In the genomic region with DNA sequence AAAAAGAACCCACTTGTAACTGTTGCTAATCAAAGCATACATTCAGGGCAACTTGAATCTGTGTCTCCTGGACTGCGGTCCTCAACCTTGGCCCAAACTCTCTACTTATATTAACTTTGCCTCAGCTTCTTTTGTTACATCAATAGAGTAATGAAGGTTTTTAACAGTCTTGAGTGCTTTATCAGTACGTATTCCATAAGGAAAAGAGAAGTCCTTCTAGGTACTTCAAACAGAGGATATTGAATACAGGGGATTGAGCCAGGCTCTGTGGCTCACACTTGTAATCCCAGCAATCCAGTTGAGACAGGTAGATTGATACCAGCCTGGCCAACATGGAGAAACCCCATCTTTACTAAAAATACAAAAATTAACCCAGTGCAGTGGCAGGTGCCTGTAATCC, we compare ENCODE assay signal across 2 cellular contexts.
TF ChIP-seq lines count a peak whose summit lies in the region.

No MANE protein-coding gene starts in this region.

TF ChIP-seq in SK-N-SH, 30 proteins besides CTCF, POLR2A, EP300 and RAD21:
- TF ChIP-seq FOSL2 (IDR thresholded peaks at IDR 0.05; ENCODE audit: borderline replicate concordance, low read depth) (no peak), EZH2phosphoT487 (IDR thresholded peaks at IDR 0.05; ENCODE audit: borderline replicate concordance, low read depth) (no peak), NFIC (IDR thresholded peaks at IDR 0.05; ENCODE audit: borderline replicate concordance) (no peak), RFX5 (IDR thresholded peaks at IDR 0.05; ENCODE audit: low read length) (no peak), TEAD4 (IDR thresholded peaks at IDR 0.05; ENCODE audit: borderline replicate concordance, insufficient read depth) (no peak), SIN3A (IDR thresholded peaks at IDR 0.05; ENCODE audit: borderline replicate concordance, low read depth, low read length) (no peak), FOXM1 (IDR thresholded peaks at IDR 0.05; ENCODE audit: low read depth) (no peak), FOXJ3 (CRISPR knock-in tag; IDR thresholded peaks at IDR 0.05) (no peak), NRF1 (IDR thresholded peaks at IDR 0.05; ENCODE audit: low read depth, low read length) (no peak), CHD2 (IDR thresholded peaks at IDR 0.05; ENCODE audit: low read length, partially characterized antibody) (no peak), RCOR1 (IDR thresholded peaks at IDR 0.05; ENCODE audit: low read length) (no peak), GATA2 (CRISPR knock-in tag; IDR thresholded peaks at IDR 0.05) (no peak), MEF2A (IDR thresholded peaks at IDR 0.05; ENCODE audit: borderline replicate concordance, low read depth) (no peak), GABPA (IDR thresholded peaks at IDR 0.05; ENCODE audit: low read depth) (no peak)
- TF ChIP-seq, protein P1, sequence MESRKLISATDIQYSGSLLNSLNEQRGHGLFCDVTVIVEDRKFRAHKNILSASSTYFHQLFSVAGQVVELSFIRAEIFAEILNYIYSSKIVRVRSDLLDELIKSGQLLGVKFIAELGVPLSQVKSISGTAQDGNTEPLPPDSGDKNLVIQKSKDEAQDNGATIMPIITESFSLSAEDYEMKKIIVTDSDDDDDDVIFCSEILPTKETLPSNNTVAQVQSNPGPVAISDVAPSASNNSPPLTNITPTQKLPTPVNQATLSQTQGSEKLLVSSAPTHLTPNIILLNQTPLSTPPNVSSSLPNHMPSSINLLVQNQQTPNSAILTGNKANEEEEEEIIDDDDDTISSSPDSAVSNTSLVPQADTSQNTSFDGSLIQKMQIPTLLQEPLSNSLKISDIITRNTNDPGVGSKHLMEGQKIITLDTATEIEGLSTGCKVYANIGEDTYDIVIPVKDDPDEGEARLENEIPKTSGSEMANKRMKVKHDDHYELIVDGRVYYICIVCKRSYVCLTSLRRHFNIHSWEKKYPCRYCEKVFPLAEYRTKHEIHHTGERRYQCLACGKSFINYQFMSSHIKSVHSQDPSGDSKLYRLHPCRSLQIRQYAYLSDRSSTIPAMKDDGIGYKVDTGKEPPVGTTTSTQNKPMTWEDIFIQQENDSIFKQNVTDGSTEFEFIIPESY (IDR thresholded peaks at IDR 0.05; ENCODE audit: borderline replicate concordance, low read depth): no peak
- TF ChIP-seq, protein P2, sequence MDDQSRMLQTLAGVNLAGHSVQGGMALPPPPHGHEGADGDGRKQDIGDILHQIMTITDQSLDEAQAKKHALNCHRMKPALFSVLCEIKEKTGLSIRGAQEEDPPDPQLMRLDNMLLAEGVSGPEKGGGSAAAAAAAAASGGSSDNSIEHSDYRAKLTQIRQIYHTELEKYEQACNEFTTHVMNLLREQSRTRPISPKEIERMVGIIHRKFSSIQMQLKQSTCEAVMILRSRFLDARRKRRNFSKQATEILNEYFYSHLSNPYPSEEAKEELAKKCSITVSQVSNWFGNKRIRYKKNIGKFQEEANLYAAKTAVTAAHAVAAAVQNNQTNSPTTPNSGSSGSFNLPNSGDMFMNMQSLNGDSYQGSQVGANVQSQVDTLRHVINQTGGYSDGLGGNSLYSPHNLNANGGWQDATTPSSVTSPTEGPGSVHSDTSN (IDR thresholded peaks at IDR 0.05): no peak
- TF ChIP-seq, protein P3, sequence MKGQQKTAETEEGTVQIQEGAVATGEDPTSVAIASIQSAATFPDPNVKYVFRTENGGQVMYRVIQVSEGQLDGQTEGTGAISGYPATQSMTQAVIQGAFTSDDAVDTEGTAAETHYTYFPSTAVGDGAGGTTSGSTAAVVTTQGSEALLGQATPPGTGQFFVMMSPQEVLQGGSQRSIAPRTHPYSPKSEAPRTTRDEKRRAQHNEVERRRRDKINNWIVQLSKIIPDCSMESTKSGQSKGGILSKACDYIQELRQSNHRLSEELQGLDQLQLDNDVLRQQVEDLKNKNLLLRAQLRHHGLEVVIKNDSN (IDR thresholded peaks at IDR 0.05; ENCODE audit: borderline replicate concordance, low read depth): no peak
- TF ChIP-seq, protein P4, sequence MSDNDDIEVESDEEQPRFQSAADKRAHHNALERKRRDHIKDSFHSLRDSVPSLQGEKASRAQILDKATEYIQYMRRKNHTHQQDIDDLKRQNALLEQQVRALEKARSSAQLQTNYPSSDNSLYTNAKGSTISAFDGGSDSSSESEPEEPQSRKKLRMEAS (IDR thresholded peaks at IDR 0.05; ENCODE audit: low read depth): no peak
- TF ChIP-seq, protein P5, sequence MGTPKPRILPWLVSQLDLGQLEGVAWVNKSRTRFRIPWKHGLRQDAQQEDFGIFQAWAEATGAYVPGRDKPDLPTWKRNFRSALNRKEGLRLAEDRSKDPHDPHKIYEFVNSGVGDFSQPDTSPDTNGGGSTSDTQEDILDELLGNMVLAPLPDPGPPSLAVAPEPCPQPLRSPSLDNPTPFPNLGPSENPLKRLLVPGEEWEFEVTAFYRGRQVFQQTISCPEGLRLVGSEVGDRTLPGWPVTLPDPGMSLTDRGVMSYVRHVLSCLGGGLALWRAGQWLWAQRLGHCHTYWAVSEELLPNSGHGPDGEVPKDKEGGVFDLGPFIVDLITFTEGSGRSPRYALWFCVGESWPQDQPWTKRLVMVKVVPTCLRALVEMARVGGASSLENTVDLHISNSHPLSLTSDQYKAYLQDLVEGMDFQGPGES (IDR thresholded peaks at IDR 0.05; ENCODE audit: low read depth, low read length): no peak

TF ChIP-seq in SK-N-SH treated with all-trans-retinoic acid at 6 μM for 48 hours, 23 proteins besides CTCF, POLR2A, EP300 and RAD21:
- TF ChIP-seq, protein P6, sequence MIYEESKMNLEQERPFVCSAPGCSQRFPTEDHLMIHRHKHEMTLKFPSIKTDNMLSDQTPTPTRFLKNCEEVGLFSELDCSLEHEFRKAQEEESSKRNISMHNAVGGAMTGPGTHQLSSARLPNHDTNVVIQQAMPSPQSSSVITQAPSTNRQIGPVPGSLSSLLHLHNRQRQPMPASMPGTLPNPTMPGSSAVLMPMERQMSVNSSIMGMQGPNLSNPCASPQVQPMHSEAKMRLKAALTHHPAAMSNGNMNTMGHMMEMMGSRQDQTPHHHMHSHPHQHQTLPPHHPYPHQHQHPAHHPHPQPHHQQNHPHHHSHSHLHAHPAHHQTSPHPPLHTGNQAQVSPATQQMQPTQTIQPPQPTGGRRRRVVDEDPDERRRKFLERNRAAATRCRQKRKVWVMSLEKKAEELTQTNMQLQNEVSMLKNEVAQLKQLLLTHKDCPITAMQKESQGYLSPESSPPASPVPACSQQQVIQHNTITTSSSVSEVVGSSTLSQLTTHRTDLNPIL (CRISPR knock-in tag; IDR thresholded peaks at IDR 0.05; ENCODE audit: low read depth): no peak
- TF ChIP-seq, protein P7, sequence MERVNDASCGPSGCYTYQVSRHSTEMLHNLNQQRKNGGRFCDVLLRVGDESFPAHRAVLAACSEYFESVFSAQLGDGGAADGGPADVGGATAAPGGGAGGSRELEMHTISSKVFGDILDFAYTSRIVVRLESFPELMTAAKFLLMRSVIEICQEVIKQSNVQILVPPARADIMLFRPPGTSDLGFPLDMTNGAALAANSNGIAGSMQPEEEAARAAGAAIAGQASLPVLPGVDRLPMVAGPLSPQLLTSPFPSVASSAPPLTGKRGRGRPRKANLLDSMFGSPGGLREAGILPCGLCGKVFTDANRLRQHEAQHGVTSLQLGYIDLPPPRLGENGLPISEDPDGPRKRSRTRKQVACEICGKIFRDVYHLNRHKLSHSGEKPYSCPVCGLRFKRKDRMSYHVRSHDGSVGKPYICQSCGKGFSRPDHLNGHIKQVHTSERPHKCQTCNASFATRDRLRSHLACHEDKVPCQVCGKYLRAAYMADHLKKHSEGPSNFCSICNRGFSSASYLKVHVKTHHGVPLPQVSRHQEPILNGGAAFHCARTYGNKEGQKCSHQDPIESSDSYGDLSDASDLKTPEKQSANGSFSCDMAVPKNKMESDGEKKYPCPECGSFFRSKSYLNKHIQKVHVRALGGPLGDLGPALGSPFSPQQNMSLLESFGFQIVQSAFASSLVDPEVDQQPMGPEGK (CRISPR knock-in tag; IDR thresholded peaks at IDR 0.05; ENCODE audit: borderline replicate concordance): no peak
- no peak for TF ChIP-seq BACH2 (CRISPR knock-in tag; IDR thresholded peaks at IDR 0.05; ENCODE audit: borderline replicate concordance)
- TF ChIP-seq GLIS3 (CRISPR knock-in tag; IDR thresholded peaks at IDR 0.05): no peak
- no peak for TF ChIP-seq ZFP3 (CRISPR knock-in tag; IDR thresholded peaks at IDR 0.05)
- no peak for TF ChIP-seq ISL1 (CRISPR knock-in tag; IDR thresholded peaks at IDR 0.05)
- TF ChIP-seq OSR1 (CRISPR knock-in tag; IDR thresholded peaks at IDR 0.05): no peak
- TF ChIP-seq PPARA (CRISPR knock-in tag; IDR thresholded peaks at IDR 0.05; ENCODE audit: borderline replicate concordance): no peak
- no peak for TF ChIP-seq ZNF565 (CRISPR knock-in tag; conservative IDR thresholded peaks at IDR 0.05; ENCODE audit: low read depth)
- TF ChIP-seq, protein P8, sequence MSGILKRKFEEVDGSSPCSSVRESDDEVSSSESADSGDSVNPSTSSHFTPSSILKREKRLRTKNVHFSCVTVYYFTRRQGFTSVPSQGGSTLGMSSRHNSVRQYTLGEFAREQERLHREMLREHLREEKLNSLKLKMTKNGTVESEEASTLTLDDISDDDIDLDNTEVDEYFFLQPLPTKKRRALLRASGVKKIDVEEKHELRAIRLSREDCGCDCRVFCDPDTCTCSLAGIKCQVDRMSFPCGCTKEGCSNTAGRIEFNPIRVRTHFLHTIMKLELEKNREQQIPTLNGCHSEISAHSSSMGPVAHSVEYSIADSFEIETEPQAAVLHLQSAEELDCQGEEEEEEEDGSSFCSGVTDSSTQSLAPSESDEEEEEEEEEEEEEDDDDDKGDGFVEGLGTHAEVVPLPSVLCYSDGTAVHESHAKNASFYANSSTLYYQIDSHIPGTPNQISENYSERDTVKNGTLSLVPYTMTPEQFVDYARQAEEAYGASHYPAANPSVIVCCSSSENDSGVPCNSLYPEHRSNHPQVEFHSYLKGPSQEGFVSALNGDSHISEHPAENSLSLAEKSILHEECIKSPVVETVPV (CRISPR knock-in tag; IDR thresholded peaks at IDR 0.05): no peak
- TF ChIP-seq ZC3H10 (CRISPR knock-in tag; IDR thresholded peaks at IDR 0.05): no peak
- TF ChIP-seq, protein P9, sequence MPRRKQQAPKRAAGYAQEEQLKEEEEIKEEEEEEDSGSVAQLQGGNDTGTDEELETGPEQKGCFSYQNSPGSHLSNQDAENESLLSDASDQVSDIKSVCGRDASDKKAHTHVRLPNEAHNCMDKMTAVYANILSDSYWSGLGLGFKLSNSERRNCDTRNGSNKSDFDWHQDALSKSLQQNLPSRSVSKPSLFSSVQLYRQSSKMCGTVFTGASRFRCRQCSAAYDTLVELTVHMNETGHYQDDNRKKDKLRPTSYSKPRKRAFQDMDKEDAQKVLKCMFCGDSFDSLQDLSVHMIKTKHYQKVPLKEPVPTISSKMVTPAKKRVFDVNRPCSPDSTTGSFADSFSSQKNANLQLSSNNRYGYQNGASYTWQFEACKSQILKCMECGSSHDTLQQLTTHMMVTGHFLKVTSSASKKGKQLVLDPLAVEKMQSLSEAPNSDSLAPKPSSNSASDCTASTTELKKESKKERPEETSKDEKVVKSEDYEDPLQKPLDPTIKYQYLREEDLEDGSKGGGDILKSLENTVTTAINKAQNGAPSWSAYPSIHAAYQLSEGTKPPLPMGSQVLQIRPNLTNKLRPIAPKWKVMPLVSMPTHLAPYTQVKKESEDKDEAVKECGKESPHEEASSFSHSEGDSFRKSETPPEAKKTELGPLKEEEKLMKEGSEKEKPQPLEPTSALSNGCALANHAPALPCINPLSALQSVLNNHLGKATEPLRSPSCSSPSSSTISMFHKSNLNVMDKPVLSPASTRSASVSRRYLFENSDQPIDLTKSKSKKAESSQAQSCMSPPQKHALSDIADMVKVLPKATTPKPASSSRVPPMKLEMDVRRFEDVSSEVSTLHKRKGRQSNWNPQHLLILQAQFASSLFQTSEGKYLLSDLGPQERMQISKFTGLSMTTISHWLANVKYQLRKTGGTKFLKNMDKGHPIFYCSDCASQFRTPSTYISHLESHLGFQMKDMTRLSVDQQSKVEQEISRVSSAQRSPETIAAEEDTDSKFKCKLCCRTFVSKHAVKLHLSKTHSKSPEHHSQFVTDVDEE (CRISPR knock-in tag; IDR thresholded peaks at IDR 0.05): no peak
- TF ChIP-seq, protein P10, sequence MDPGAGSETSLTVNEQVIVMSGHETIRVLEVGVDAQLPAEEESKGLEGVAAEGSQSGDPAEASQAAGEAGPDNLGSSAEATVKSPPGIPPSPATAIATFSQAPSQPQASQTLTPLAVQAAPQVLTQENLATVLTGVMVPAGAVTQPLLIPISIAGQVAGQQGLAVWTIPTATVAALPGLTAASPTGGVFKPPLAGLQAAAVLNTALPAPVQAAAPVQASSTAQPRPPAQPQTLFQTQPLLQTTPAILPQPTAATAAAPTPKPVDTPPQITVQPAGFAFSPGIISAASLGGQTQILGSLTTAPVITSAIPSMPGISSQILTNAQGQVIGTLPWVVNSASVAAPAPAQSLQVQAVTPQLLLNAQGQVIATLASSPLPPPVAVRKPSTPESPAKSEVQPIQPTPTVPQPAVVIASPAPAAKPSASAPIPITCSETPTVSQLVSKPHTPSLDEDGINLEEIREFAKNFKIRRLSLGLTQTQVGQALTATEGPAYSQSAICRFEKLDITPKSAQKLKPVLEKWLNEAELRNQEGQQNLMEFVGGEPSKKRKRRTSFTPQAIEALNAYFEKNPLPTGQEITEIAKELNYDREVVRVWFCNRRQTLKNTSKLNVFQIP (CRISPR knock-in tag; IDR thresholded peaks at IDR 0.05; ENCODE audit: borderline replicate concordance, low read depth): no peak
- TF ChIP-seq ARNTL (CRISPR knock-in tag; IDR thresholded peaks at IDR 0.05; ENCODE audit: borderline replicate concordance, low read depth): no peak
- no peak for TF ChIP-seq TCF4 (CRISPR knock-in tag; IDR thresholded peaks at IDR 0.05; ENCODE audit: borderline replicate concordance)
- no peak for TF ChIP-seq SNAI2 (CRISPR knock-in tag; IDR thresholded peaks at IDR 0.05)
- no peak for TF ChIP-seq ESRRG (CRISPR knock-in tag; IDR thresholded peaks at IDR 0.05)
- TF ChIP-seq ZNF8 (CRISPR knock-in tag; IDR thresholded peaks at IDR 0.05): no peak
- TF ChIP-seq CSDC2 (CRISPR knock-in tag; IDR thresholded peaks at IDR 0.05): no peak
